In genomic region chr10:17751781-17752445, GRCh38 we compare ENCODE assay signal across 1 cellular context.
TF ChIP-seq lines count a peak whose summit lies in the region.

TSS of gene TMEM236 (plus strand) at chr10:17752201. CDS start at chr10:17752296, 95 bp downstream.

TF ChIP-seq in K562, 482 proteins besides CTCF, POLR2A, EP300 and RAD21 (continued from another document):
- TF ChIP-seq MGA (IDR thresholded peaks at IDR 0.05): no peak
